11 cellular contexts compared by ENCODE assay signal in genomic region chr2:17104454-17104853, GRCh38.
DNase-seq lines count a peak whose midpoint lies in the region; ATAC-seq and TF ChIP-seq lines count a peak whose summit lies in the region.
"Had no signal": no experiment of that assay in that cellular context is flagged by ENCODE, and none has a peak within 500 bp of the region (broad histone marks: within the 10 kb centered on the region; RNA-seq: fewer than 3 reads in every experiment).

No MANE protein-coding gene starts in this region.

- no peak overlapping the region for H2AFZ ChIP-seq in neural progenitor cell (replicated peaks)

- peak; percentile 82 for ATAC-seq in GM18511 (IDR thresholded peaks at IDR 0.05; ENCODE audit: unreplicated experiment)
- peak; percentile 66 for ATAC-seq in GM21737 (IDR thresholded peaks at IDR 0.05; ENCODE audit: unreplicated experiment)
- ATAC-seq in HG03521 (IDR thresholded peaks at IDR 0.05; ENCODE audit: unreplicated experiment): peak; percentile 64
- ATAC-seq: activated CD8-positive, alpha-beta memory T cell treated with anti-CD3 and anti-CD28 coated beads, Interleukin-2, amount 10 ng/mL, durations not matched to agents 7 days and 5 days had no signal

- H3K4me3 Mint-ChIP-seq in glutamatergic neuron (ENCODE audit: unreplicated experiment) (no peak overlapping the region), neural progenitor cell (no peak overlapping the region)
- H3K4me3 Mint-ChIP-seq: activated CD8-positive, alpha-beta memory T cell treated with anti-CD3 and anti-CD28 coated beads, Interleukin-2, amount 10 ng/mL, durations not matched to agents 7 days and 5 days had no signal

- no peaks in the 10 kb centered on the region for H3K36me3 ChIP-seq in neural progenitor cell

- peaks cover 2% of the 10 kb centered on the region for H3K27me3 Mint-ChIP-seq in glutamatergic neuron (ENCODE audit: unreplicated experiment)
- H3K27me3 Mint-ChIP-seq in neural progenitor cell (ENCODE audit: insufficient read depth, low read depth): no peaks in the 10 kb centered on the region
- H3K27me3 Mint-ChIP-seq: activated CD8-positive, alpha-beta memory T cell treated with anti-CD3 and anti-CD28 coated beads, Interleukin-2, amount 10 ng/mL, durations not matched to agents 7 days and 5 days had no signal

- no peaks in the 10 kb centered on the region for H4K20me1 ChIP-seq in neural progenitor cell (ENCODE audit: low read depth)

- no peaks in the 10 kb centered on the region for H3K79me2 ChIP-seq in neural progenitor cell (ENCODE audit: low read depth)

- H3K27ac Mint-ChIP-seq in glutamatergic neuron (ENCODE audit: unreplicated experiment) (no peak overlapping the region), neural progenitor cell (no peak overlapping the region)
- H3K27ac Mint-ChIP-seq: activated CD8-positive, alpha-beta memory T cell treated with anti-CD3 and anti-CD28 coated beads, Interleukin-2, amount 10 ng/mL, durations not matched to agents 7 days and 5 days had no signal

- no peak overlapping the region for H3K9ac ChIP-seq in neural progenitor cell

- no peak overlapping the region for H3K4me3 ChIP-seq in neural progenitor cell
- H3K4me3 ChIP-seq: dorsolateral prefrontal cortex had no signal

- peak; percentile 32 for DNase-seq in foreskin melanocyte
- no peak for DNase-seq in glutamatergic neuron
- no peak for DNase-seq in SK-N-DZ (ENCODE audit: low spot score)
- DNase-seq in hippocampal formation (lab: John Stamatoyannopoulos, UW): no peak
- no peak for DNase-seq in neural progenitor cell (ENCODE audit: low spot score)
- DNase-seq: activated CD8-positive, alpha-beta memory T cell treated with anti-CD3 and anti-CD28 coated beads, Interleukin-2, amount 10 ng/mL, durations not matched to agents 7 days and 5 days; DND-41 had no signal

- H3K36me3 Mint-ChIP-seq in glutamatergic neuron (ENCODE audit: unreplicated experiment) (no peaks in the 10 kb centered on the region), neural progenitor cell (no peaks in the 10 kb centered on the region)
- H3K36me3 Mint-ChIP-seq: activated CD8-positive, alpha-beta memory T cell treated with anti-CD3 and anti-CD28 coated beads, Interleukin-2, amount 10 ng/mL, durations not matched to agents 7 days and 5 days had no signal

- H3K27ac ChIP-seq in neural progenitor cell: no peak overlapping the region

- TF ChIP-seq CTCF in glutamatergic neuron (IDR thresholded peaks at IDR 0.05; ENCODE audit: partially characterized antibody, unreplicated experiment): no peak
- no peak for TF ChIP-seq CTCF in neural progenitor cell (IDR thresholded peaks at IDR 0.05)

- H3K4me1 Mint-ChIP-seq in glutamatergic neuron (ENCODE audit: low read depth, unreplicated experiment): no peaks in the 10 kb centered on the region
- H3K4me1 Mint-ChIP-seq in neural progenitor cell: no peaks in the 10 kb centered on the region
- H3K4me1 Mint-ChIP-seq: activated CD8-positive, alpha-beta memory T cell treated with anti-CD3 and anti-CD28 coated beads, Interleukin-2, amount 10 ng/mL, durations not matched to agents 7 days and 5 days had no signal

- no peaks in the 10 kb centered on the region for H3K27me3 ChIP-seq in neural progenitor cell
- H3K27me3 ChIP-seq: dorsolateral prefrontal cortex had no signal

- no peaks in the 10 kb centered on the region for H3K9me3 ChIP-seq in neural progenitor cell (ENCODE audit: low read depth)

- H3K4me2 ChIP-seq in neural progenitor cell: no peak overlapping the region

- no peaks in the 10 kb centered on the region for H3K4me1 ChIP-seq in neural progenitor cell

- no peaks in the 10 kb centered on the region for H3K9me3 Mint-ChIP-seq in glutamatergic neuron (ENCODE audit: unreplicated experiment)
- H3K9me3 Mint-ChIP-seq in neural progenitor cell: no peaks in the 10 kb centered on the region

- no peaks in the 10 kb centered on the region for H3F3A ChIP-seq in neural progenitor cell (ENCODE audit: low read depth)
